8 cellular contexts compared by ENCODE assay signal in the genomic region with DNA sequence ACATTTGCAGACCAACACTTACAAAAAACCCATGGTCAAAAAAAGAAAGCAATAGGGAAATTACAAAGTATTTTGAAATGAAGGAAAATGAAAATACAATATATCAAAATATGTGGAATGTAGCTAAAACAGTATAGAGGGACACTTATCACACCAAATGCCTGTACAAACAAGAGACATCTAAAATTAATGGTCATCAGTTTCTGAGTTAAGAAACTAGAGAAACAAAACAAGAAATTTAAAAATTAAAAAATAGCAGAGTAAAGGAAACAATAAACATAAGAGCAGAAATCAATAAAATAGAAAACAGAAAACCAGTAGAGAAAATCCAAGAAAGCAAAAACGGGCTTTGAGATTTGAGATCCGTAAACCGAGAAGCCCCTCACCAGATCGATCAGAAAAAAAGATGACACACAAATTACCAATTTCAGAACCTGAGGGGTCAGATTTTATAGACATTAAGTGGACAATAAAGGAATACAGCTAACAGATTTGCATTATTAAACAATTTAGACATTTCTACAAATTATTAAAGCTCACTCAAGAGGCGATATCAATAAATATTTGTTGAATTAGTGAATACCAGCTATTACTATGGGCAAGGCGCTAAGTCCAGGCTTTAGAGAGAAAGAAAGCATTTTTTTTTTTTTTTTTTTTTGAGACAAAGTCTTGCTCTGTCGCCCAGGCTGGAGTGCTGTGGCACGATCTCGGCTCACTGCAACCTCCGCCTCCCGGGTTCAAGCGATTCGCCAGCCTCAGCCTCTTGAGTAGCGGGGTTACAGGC. TPM values are rescaled to one million over a fixed set of nuclear protein-coding genes. Genes with fewer than 3 reads are reported as not detected.
A peak's percentile ranks its signal among the peaks of the same experiment; 100 is the strongest.
DNase-seq lines count a peak whose midpoint lies in the region; ATAC-seq and TF ChIP-seq lines count a peak whose summit lies in the region.

No MANE protein-coding gene starts in this region.

- WGBS in adrenal gland, 4 donors = 63 to 75% (median 68%) methylated on average over 14 of the region's 14 CpGs

- no peak for ATAC-seq in HG02981 (IDR thresholded peaks at IDR 0.05; ENCODE audit: unreplicated experiment)

- peak overlapping the region; percentile 90 for H3K4me3 Mint-ChIP-seq in T-helper 1 cell treated with Interleukin-12 subunit alpha and Interleukin-12 subunit beta and Interleukin-4 antibody, amounts not matched to agents 30 μg/mL and 1 μg/mL, for 36 hours

- TF ChIP-seq CTCF in adrenal gland (IDR thresholded peaks at IDR 0.05) (no peak), kidney epithelial cell (IDR thresholded peaks at IDR 0.05; ENCODE audit: insufficient read depth, low read length, poor library complexity, severe bottlenecking) (no peak)

- H3K27ac Mint-ChIP-seq in T-helper 1 cell treated with Interleukin-12 subunit alpha and Interleukin-12 subunit beta and Interleukin-4 antibody, amounts not matched to agents 30 μg/mL and 1 μg/mL, for 36 hours = peak overlapping the region; percentile 72

- peaks cover 18% of the 10 kb centered on the region for H3K36me3 Mint-ChIP-seq in T-helper 1 cell treated with Interleukin-12 subunit alpha and Interleukin-12 subunit beta and Interleukin-4 antibody, amounts not matched to agents 30 μg/mL and 1 μg/mL, for 36 hours (ENCODE audit: low read depth)

- TF ChIP-seq POLR2A in adrenal gland (IDR thresholded peaks at IDR 0.05) = no peak

- peaks cover 13 to 26% of the 10 kb centered on the region in 2 donors for H3K4me1 ChIP-seq in adrenal gland (replicated peaks in 1 of 2)

- H3K27ac ChIP-seq in adrenal gland (peak overlapping the region; percentile 54 to 93 (median 84)), substantia nigra (ENCODE audit: low read depth, low read length, poor library complexity, severe bottlenecking) (peak overlapping the region; percentile 59)

- peaks cover 2% of the 10 kb centered on the region for H3K27me3 Mint-ChIP-seq in T-helper 1 cell treated with Interleukin-12 subunit alpha and Interleukin-12 subunit beta and Interleukin-4 antibody, amounts not matched to agents 30 μg/mL and 1 μg/mL, for 36 hours (ENCODE audit: low read depth)

- H3K4me3 ChIP-seq in adrenal gland = peak overlapping the region in 2 of 4 donors; percentile 38 to 87
- peak overlapping the region; percentile 27 for H3K4me3 ChIP-seq in kidney epithelial cell (ENCODE audit: low read depth, low read length)

- intact Hi-C loops in adrenal gland (cut with DNase I) = no loop called here

- DNase-seq in T-helper 1 cell = no peak
- DNase-seq in adrenal gland = no peak
- no peak for DNase-seq in kidney epithelial cell (ENCODE audit: low read depth)
- peak in 1 of 49 donors; percentile 10 for DNase-seq in substantia nigra (lab: John Stamatoyannopoulos, UW)
- DNase-seq in SW480 (ENCODE audit: low spot score) = no peak
- DNase-seq in iPS-NIHi7 (ENCODE audit: extremely low spot score) = no peak

- H3K36me3 ChIP-seq in adrenal gland (replicated peaks in 1 of 2) = no peaks in the 10 kb centered on the region
- H3K36me3 ChIP-seq in kidney epithelial cell (ENCODE audit: control insufficient read depth, insufficient read depth, low read length) = no peaks in the 10 kb centered on the region

- no peaks in the 10 kb centered on the region for H3K27me3 ChIP-seq in adrenal gland
- H3K27me3 ChIP-seq in kidney epithelial cell (ENCODE audit: control insufficient read depth, insufficient read depth, low read length) = no peaks in the 10 kb centered on the region

- H3K4me1 Mint-ChIP-seq in T-helper 1 cell treated with Interleukin-12 subunit alpha and Interleukin-12 subunit beta and Interleukin-4 antibody, amounts not matched to agents 30 μg/mL and 1 μg/mL, for 36 hours (ENCODE audit: low read depth) = peaks cover 21% of the 10 kb centered on the region

- peaks cover 9% of the 10 kb centered on the region for H3K9me3 Mint-ChIP-seq in T-helper 1 cell treated with Interleukin-12 subunit alpha and Interleukin-12 subunit beta and Interleukin-4 antibody, amounts not matched to agents 30 μg/mL and 1 μg/mL, for 36 hours

- no peaks in the 10 kb centered on the region for H3K9me3 ChIP-seq in adrenal gland (replicated peaks in 1 of 3)

RNA-seq across cellular contexts. Expression of a gene that starts 1.0 kb away (rescaled TPM):
- 10 to 100 TPM; 18.7 to 70.5 (median 53.1) TPM for total RNA-seq in adrenal gland
- 10 to 100 TPM; 31.2 to 42.3 (median 36.0) TPM for polyA plus RNA-seq in adrenal gland
- total RNA-seq in kidney epithelial cell = 31.8 and 37.6 TPM in 2 replicates
